1 cellular context compared by ENCODE assay signal in the genomic region with DNA sequence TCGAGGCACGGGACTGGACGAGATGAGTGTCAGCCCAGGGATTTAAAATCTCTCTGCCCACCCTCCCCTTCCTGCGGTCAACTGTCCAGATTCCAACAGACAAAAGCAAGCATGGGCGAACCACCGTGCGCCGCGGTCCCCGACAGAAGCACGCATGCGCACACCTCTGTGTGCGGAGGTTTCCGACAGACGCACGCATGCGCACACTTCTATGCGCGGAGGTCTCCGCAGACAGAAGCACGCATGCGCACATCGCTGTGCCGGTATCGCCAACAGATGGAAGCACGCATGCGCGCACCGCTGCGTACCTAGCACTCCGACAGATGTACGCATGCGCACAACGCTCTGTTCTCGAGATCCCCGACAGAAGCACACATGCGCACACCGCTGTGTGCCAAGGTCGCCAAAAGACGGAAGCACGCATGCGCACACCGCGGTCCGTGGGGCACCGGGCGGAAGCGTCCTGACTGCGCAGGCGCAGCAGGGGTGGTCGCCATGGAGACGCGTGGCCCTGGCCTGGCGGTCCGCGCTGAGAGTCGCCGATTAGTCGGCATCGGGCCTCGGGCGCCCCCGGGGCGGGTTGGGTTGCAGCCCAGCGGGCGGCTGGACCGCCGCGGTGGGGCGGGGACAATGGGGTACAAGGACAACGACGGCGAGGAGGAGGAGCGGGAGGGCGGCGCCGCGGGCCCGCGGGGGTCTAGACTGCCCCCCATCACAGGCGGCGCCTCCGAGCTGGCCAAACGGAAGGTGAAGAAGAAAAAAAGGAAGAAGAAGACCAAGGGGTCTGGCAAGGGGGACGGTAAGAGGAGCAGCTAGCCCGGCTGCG.
TF ChIP-seq lines count a peak whose summit lies in the region.

No MANE protein-coding gene starts in this region.

TF ChIP-seq in K562, 482 proteins besides CTCF, POLR2A, EP300 and RAD21 (continued from another document and continues in another):
- TF ChIP-seq, protein P1, sequence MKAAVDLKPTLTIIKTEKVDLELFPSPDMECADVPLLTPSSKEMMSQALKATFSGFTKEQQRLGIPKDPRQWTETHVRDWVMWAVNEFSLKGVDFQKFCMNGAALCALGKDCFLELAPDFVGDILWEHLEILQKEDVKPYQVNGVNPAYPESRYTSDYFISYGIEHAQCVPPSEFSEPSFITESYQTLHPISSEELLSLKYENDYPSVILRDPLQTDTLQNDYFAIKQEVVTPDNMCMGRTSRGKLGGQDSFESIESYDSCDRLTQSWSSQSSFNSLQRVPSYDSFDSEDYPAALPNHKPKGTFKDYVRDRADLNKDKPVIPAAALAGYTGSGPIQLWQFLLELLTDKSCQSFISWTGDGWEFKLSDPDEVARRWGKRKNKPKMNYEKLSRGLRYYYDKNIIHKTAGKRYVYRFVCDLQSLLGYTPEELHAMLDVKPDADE (conservative IDR thresholded peaks at IDR 0.05; ENCODE audit: control insufficient read depth, low read depth, low read length), result no peak; the same call in 1 of the 2 replicates
- no peak for TF ChIP-seq HIVEP1 (CRISPR knock-in tag; IDR thresholded peaks at IDR 0.05)
- no peak for TF ChIP-seq NEUROD1 (IDR thresholded peaks at IDR 0.05; ENCODE audit: borderline replicate concordance, low read depth, low read length, partially characterized antibody)
- TF ChIP-seq U2AF2 (optimal IDR thresholded peaks at IDR 0.05; ENCODE audit: low read depth, low read length), result no peak
- no peak for TF ChIP-seq NR4A1 (CRISPR knock-in tag; IDR thresholded peaks at IDR 0.05)
- no peak for TF ChIP-seq NR4A1 (tag; IDR thresholded peaks at IDR 0.05)
- TF ChIP-seq RBFOX2 (IDR thresholded peaks at IDR 0.05; ENCODE audit: low read depth, low read length), result peak; percentile 62
- no peak for TF ChIP-seq NCOA1 (IDR thresholded peaks at IDR 0.05; ENCODE audit: low read depth)
- TF ChIP-seq, protein P2, sequence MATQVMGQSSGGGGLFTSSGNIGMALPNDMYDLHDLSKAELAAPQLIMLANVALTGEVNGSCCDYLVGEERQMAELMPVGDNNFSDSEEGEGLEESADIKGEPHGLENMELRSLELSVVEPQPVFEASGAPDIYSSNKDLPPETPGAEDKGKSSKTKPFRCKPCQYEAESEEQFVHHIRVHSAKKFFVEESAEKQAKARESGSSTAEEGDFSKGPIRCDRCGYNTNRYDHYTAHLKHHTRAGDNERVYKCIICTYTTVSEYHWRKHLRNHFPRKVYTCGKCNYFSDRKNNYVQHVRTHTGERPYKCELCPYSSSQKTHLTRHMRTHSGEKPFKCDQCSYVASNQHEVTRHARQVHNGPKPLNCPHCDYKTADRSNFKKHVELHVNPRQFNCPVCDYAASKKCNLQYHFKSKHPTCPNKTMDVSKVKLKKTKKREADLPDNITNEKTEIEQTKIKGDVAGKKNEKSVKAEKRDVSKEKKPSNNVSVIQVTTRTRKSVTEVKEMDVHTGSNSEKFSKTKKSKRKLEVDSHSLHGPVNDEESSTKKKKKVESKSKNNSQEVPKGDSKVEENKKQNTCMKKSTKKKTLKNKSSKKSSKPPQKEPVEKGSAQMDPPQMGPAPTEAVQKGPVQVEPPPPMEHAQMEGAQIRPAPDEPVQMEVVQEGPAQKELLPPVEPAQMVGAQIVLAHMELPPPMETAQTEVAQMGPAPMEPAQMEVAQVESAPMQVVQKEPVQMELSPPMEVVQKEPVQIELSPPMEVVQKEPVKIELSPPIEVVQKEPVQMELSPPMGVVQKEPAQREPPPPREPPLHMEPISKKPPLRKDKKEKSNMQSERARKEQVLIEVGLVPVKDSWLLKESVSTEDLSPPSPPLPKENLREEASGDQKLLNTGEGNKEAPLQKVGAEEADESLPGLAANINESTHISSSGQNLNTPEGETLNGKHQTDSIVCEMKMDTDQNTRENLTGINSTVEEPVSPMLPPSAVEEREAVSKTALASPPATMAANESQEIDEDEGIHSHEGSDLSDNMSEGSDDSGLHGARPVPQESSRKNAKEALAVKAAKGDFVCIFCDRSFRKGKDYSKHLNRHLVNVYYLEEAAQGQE (CRISPR knock-in tag; IDR thresholded peaks at IDR 0.05; ENCODE audit: low read depth), result no peak
- TF ChIP-seq, protein P3, sequence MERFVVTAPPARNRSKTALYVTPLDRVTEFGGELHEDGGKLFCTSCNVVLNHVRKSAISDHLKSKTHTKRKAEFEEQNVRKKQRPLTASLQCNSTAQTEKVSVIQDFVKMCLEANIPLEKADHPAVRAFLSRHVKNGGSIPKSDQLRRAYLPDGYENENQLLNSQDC (CRISPR knock-in tag; IDR thresholded peaks at IDR 0.05), result no peak
- TF ChIP-seq HDAC8 (tag; IDR thresholded peaks at IDR 0.05), result no peak
- no peak for TF ChIP-seq CAMTA2 (CRISPR knock-in tag; conservative IDR thresholded peaks at IDR 0.05)
- no peak for TF ChIP-seq DNMT1 (IDR thresholded peaks at IDR 0.05)
- TF ChIP-seq CCNT2 (IDR thresholded peaks at IDR 0.05; ENCODE audit: borderline replicate concordance, extremely low read depth, insufficient read length, low read depth, low read length), result peak; percentile 15
- TF ChIP-seq, protein P4, sequence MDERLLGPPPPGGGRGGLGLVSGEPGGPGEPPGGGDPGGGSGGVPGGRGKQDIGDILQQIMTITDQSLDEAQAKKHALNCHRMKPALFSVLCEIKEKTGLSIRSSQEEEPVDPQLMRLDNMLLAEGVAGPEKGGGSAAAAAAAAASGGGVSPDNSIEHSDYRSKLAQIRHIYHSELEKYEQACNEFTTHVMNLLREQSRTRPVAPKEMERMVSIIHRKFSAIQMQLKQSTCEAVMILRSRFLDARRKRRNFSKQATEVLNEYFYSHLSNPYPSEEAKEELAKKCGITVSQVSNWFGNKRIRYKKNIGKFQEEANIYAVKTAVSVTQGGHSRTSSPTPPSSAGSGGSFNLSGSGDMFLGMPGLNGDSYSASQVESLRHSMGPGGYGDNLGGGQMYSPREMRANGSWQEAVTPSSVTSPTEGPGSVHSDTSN (CRISPR knock-in tag; IDR thresholded peaks at IDR 0.05; ENCODE audit: low read depth), result no peak
- TF ChIP-seq, protein P4 (tag; conservative IDR thresholded peaks at IDR 0.05; ENCODE audit: low read depth), result no peak
- TF ChIP-seq, protein P5, sequence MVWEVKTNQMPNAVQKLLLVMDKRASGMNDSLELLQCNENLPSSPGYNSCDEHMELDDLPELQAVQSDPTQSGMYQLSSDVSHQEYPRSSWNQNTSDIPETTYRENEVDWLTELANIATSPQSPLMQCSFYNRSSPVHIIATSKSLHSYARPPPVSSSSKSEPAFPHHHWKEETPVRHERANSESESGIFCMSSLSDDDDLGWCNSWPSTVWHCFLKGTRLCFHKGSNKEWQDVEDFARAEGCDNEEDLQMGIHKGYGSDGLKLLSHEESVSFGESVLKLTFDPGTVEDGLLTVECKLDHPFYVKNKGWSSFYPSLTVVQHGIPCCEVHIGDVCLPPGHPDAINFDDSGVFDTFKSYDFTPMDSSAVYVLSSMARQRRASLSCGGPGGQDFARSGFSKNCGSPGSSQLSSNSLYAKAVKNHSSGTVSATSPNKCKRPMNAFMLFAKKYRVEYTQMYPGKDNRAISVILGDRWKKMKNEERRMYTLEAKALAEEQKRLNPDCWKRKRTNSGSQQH (CRISPR knock-in tag; IDR thresholded peaks at IDR 0.05), result no peak
- TF ChIP-seq ZSCAN29 (IDR thresholded peaks at IDR 0.05), result no peak
- no peak for TF ChIP-seq ELF4 (CRISPR knock-in tag; IDR thresholded peaks at IDR 0.05)
- TF ChIP-seq, protein P6, sequence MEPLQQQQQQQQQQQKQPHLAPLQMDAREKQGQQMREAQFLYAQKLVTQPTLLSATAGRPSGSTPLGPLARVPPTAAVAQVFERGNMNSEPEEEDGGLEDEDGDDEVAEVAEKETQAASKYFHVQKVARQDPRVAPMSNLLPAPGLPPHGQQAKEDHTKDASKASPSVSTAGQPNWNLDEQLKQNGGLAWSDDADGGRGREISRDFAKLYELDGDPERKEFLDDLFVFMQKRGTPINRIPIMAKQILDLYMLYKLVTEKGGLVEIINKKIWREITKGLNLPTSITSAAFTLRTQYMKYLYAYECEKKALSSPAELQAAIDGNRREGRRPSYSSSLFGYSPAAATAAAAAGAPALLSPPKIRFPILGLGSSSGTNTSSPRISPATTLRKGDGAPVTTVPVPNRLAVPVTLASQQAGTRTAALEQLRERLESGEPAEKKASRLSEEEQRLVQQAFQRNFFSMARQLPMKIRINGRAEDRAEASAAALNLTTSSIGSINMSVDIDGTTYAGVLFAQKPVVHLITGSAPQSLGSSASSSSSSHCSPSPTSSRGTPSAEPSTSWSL (CRISPR knock-in tag; IDR thresholded peaks at IDR 0.05; ENCODE audit: borderline replicate concordance), result no peak
- no peak for TF ChIP-seq BRF1 (IDR thresholded peaks at IDR 0.05; ENCODE audit: borderline replicate concordance, extremely low read depth, insufficient read length)
- TF ChIP-seq, protein P7, sequence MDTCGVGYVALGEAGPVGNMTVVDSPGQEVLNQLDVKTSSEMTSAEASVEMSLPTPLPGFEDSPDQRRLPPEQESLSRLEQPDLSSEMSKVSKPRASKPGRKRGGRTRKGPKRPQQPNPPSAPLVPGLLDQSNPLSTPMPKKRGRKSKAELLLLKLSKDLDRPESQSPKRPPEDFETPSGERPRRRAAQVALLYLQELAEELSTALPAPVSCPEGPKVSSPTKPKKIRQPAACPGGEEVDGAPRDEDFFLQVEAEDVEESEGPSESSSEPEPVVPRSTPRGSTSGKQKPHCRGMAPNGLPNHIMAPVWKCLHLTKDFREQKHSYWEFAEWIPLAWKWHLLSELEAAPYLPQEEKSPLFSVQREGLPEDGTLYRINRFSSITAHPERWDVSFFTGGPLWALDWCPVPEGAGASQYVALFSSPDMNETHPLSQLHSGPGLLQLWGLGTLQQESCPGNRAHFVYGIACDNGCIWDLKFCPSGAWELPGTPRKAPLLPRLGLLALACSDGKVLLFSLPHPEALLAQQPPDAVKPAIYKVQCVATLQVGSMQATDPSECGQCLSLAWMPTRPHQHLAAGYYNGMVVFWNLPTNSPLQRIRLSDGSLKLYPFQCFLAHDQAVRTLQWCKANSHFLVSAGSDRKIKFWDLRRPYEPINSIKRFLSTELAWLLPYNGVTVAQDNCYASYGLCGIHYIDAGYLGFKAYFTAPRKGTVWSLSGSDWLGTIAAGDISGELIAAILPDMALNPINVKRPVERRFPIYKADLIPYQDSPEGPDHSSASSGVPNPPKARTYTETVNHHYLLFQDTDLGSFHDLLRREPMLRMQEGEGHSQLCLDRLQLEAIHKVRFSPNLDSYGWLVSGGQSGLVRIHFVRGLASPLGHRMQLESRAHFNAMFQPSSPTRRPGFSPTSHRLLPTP (IDR thresholded peaks at IDR 0.05; ENCODE audit: borderline replicate concordance, extremely low read depth, insufficient read length), result no peak
- peak; percentile 70 for TF ChIP-seq TBP (optimal IDR thresholded peaks at IDR 0.05; ENCODE audit: low read depth, low read length)
- TF ChIP-seq SMAD1 (IDR thresholded peaks at IDR 0.05; ENCODE audit: low read depth, low read length, partially characterized antibody), result no peak
- no peak for TF ChIP-seq SRSF3 (IDR thresholded peaks at IDR 0.05; ENCODE audit: insufficient read depth, low read length)
- TF ChIP-seq, protein P8, sequence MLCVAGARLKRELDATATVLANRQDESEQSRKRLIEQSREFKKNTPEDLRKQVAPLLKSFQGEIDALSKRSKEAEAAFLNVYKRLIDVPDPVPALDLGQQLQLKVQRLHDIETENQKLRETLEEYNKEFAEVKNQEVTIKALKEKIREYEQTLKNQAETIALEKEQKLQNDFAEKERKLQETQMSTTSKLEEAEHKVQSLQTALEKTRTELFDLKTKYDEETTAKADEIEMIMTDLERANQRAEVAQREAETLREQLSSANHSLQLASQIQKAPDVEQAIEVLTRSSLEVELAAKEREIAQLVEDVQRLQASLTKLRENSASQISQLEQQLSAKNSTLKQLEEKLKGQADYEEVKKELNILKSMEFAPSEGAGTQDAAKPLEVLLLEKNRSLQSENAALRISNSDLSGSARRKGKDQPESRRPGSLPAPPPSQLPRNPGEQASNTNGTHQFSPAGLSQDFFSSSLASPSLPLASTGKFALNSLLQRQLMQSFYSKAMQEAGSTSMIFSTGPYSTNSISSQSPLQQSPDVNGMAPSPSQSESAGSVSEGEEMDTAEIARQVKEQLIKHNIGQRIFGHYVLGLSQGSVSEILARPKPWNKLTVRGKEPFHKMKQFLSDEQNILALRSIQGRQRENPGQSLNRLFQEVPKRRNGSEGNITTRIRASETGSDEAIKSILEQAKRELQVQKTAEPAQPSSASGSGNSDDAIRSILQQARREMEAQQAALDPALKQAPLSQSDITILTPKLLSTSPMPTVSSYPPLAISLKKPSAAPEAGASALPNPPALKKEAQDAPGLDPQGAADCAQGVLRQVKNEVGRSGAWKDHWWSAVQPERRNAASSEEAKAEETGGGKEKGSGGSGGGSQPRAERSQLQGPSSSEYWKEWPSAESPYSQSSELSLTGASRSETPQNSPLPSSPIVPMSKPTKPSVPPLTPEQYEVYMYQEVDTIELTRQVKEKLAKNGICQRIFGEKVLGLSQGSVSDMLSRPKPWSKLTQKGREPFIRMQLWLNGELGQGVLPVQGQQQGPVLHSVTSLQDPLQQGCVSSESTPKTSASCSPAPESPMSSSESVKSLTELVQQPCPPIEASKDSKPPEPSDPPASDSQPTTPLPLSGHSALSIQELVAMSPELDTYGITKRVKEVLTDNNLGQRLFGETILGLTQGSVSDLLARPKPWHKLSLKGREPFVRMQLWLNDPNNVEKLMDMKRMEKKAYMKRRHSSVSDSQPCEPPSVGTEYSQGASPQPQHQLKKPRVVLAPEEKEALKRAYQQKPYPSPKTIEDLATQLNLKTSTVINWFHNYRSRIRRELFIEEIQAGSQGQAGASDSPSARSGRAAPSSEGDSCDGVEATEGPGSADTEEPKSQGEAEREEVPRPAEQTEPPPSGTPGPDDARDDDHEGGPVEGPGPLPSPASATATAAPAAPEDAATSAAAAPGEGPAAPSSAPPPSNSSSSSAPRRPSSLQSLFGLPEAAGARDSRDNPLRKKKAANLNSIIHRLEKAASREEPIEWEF (CRISPR knock-in tag; IDR thresholded peaks at IDR 0.05), result no peak
- TF ChIP-seq SREBF2 (CRISPR knock-in tag; IDR thresholded peaks at IDR 0.05), result no peak
- TF ChIP-seq, protein P9, sequence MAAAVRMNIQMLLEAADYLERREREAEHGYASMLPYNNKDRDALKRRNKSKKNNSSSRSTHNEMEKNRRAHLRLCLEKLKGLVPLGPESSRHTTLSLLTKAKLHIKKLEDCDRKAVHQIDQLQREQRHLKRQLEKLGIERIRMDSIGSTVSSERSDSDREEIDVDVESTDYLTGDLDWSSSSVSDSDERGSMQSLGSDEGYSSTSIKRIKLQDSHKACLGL (CRISPR knock-in tag; IDR thresholded peaks at IDR 0.05; ENCODE audit: borderline replicate concordance, poor library complexity, severe bottlenecking), result no peak
- no peak for TF ChIP-seq MCM2 (IDR thresholded peaks at IDR 0.05; ENCODE audit: low read depth)
- no peak for TF ChIP-seq MAFG (tag; conservative IDR thresholded peaks at IDR 0.05)
- no peak for TF ChIP-seq ARNT (IDR thresholded peaks at IDR 0.05)
- no peak for TF ChIP-seq GATA2 (CRISPR knock-in tag; IDR thresholded peaks at IDR 0.05)
- no peak for TF ChIP-seq ZNF12 (CRISPR knock-in tag; IDR thresholded peaks at IDR 0.05)
